ENCODE assay signal across 19 cellular contexts in the genomic region with DNA sequence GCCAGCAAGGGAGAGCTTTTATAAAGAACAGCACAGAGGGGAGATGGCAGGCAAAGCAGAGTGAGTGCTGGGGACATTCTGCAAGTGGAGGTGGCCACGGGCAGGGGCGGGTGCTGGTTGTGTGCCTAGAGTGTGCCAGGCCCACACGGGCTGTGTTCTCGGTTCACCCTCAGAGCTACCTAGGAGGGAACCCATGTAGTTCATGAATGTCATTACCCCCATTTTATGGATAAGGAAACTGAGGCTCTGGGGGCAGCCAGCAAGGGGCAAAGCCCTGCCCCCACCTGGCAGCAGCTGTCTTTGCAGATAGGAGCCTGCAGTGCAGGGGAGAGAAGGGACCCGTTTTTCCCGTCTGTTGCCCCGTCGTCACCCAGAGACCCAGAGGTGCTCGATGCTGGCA.
DNase-seq lines count a peak whose midpoint lies in the region; ATAC-seq, FAIRE-seq and TF ChIP-seq lines count a peak whose summit lies in the region.
"Had no signal": no experiment of that assay in that cellular context is flagged by ENCODE, and none has a peak within 500 bp of the region (broad histone marks: within the 10 kb centered on the region; RNA-seq: fewer than 3 reads in every experiment).

No MANE protein-coding gene starts in this region.

- peaks cover 27 to 69% (median 55%) of the 10 kb centered on the region in 10 experiments for H3K4me1 ChIP-seq in BLaER1 treated with 17β-estradiol and CSF1 and Interleukin-3, amounts not matched to agents 10 nM and 100 nM
- H3K4me1 ChIP-seq in K562 (replicated peaks in 1 of 2; ENCODE audit: control insufficient read depth in 2 of 2, insufficient read depth in 2 of 2, low read length in 2 of 2) (peaks cover 8 to 26% of the 10 kb centered on the region in 2 experiments; a peak in 4 of 5 replicates), neural progenitor cell (peaks cover 7% of the 10 kb centered on the region)

- intact Hi-C loops in K562 (cut with micrococcal nuclease) = no loop called here
- intact Hi-C loops in activated T-helper 2 cell treated with anti-CD3 and anti-CD28 coated beads, Interferon-gamma antibody, Interleukin-2, Interleukin-4, amounts not matched to agents 10 μg/mL and 5 μg/mL and 100 μg/mL, durations not matched to agents 14 hours and 24 hours and 36 hours (cut with micrococcal nuclease) = no loop called here

- in situ Hi-C loops in K562 (cut with MboI) = no loop called here

- WGBS in K562 (ENCODE audit: insufficient coverage, low coverage, missing lambda C conversion rate) = 55% methylated on average over 9 of the region's 9 CpGs

- H3K79me2 ChIP-seq in K562 (ENCODE audit: control insufficient read depth, insufficient read depth, low read length) = no peaks in the 10 kb centered on the region
- H3K79me2 ChIP-seq in neural progenitor cell (ENCODE audit: low read depth) = no peaks in the 10 kb centered on the region

- no peak for TF ChIP-seq RAD21 in K562 (CRISPR knock-in tag; conservative IDR thresholded peaks at IDR 0.05 in 1 of 2, IDR thresholded peaks at IDR 0.05 in 1 of 2)

- no peaks in the 10 kb centered on the region for H3K9me1 ChIP-seq in K562 (ENCODE audit: control insufficient read depth, insufficient read depth, low read length)

- no peak overlapping the region for H3K27ac Mint-ChIP-seq in neural progenitor cell
- H3K27ac Mint-ChIP-seq in activated T-helper 2 cell treated with anti-CD3 and anti-CD28 coated beads, Interferon-gamma antibody, Interleukin-2, Interleukin-4, amounts not matched to agents 10 μg/mL and 5 μg/mL and 100 μg/mL, durations not matched to agents 14 hours and 24 hours and 36 hours = no peak overlapping the region

- peak overlapping the region in 8 of 11 experiments; percentile 14 to 73 (median 40); a peak in 12 of 22 replicates for H3K4me2 ChIP-seq in BLaER1 treated with 17β-estradiol and CSF1 and Interleukin-3, amounts not matched to agents 10 nM and 100 nM
- H3K4me2 ChIP-seq in K562 (ENCODE audit: insufficient read depth, low read length) = no peak overlapping the region
- no peak overlapping the region for H3K4me2 ChIP-seq in neural progenitor cell

- POLR2A ChIA-PET in K562 (lab: Yijun Ruan, JAX) = interaction anchor here (1.4 to 2.2 kb wide), 3 partner anchors 10 to 12 kb away, joined by 4 to 13 read pairs (median 6); no protein-coding TSS in a partner anchor

- BruUV-seq in K562 (replicated peaks; lab: Mats Ljungman, UMichigan) = no TSS peak

- DNase-seq in NB4 (ENCODE audit: low read depth) = no peak
- DNase-seq in K562 (ENCODE audit: extremely low read depth in 1 of 4, low spot score in 3 of 4) = no peak
- no peak for DNase-seq in neural progenitor cell (ENCODE audit: low spot score)
- DNase-seq in H7 = no peak
- no peak for DNase-seq in activated T-helper 2 cell treated with anti-CD3 and anti-CD28 coated beads, Interferon-gamma antibody, Interleukin-2, Interleukin-4, amounts not matched to agents 10 μg/mL and 5 μg/mL and 100 μg/mL, durations not matched to agents 14 hours and 24 hours and 36 hours (ENCODE audit: low spot score)
- DNase-seq: ACHN; CD4-positive, alpha-beta memory T cell; DMS79; MM.1S; NCI-H1417; NCI-H2029; NCI-H2171 treated with DMSO at 0.1 percent for 48 hours; NCI-H510A treated with DMSO at 0.1 percent for 48 hours; Peyer's patch had no signal

- H3K36me3 ChIP-seq in BLaER1 treated with 17β-estradiol and CSF1 and Interleukin-3, amounts not matched to agents 10 nM and 100 nM = peaks cover 0 to 8% (median 0%) of the 10 kb centered on the region in 11 experiments; a peak in 1 of 22 replicates
- H3K36me3 ChIP-seq in K562 (ENCODE audit: control insufficient read depth, insufficient read depth, low read length) = no peaks in the 10 kb centered on the region
- no peaks in the 10 kb centered on the region for H3K36me3 ChIP-seq in neural progenitor cell
- no peaks in the 10 kb centered on the region for H3K36me3 ChIP-seq in H7 (replicated peaks; ENCODE audit: control insufficient read depth, insufficient read depth, low read length)
- H3K36me3 ChIP-seq: Peyer's patch had no signal

- H3K9me3 ChIP-seq in BLaER1 treated with 17β-estradiol and CSF1 and Interleukin-3, amounts not matched to agents 10 nM and 100 nM (replicated peaks in 1 of 11) = peaks cover 15 to 19% (median 16%) of the 10 kb centered on the region in 11 experiments
- no peaks in the 10 kb centered on the region; the same call in 1 of the 2 replicates for H3K9me3 ChIP-seq in K562 (replicated peaks; ENCODE audit: control insufficient read depth, insufficient read depth, low read depth, low read length)
- peaks cover 9% of the 10 kb centered on the region for H3K9me3 ChIP-seq in neural progenitor cell (ENCODE audit: low read depth)

- H3K36me3 Mint-ChIP-seq in neural progenitor cell = no peaks in the 10 kb centered on the region
- peaks cover 2% of the 10 kb centered on the region for H3K36me3 Mint-ChIP-seq in activated T-helper 2 cell treated with anti-CD3 and anti-CD28 coated beads, Interferon-gamma antibody, Interleukin-2, Interleukin-4, amounts not matched to agents 10 μg/mL and 5 μg/mL and 100 μg/mL, durations not matched to agents 14 hours and 24 hours and 36 hours (ENCODE audit: low read depth)

- TF ChIP-seq POLR2A in NB4 (IDR thresholded peaks at IDR 0.05; ENCODE audit: extremely low read depth, insufficient read length) (no peak), K562 (conservative IDR thresholded peaks at IDR 0.05) (no peak)

- no peak for FAIRE-seq in K562 (lab: Jason Lieb, UNC)
- FAIRE-seq: G401.6, GM12891, GM19239 had no signal

- peaks cover 17% of the 10 kb centered on the region for H3K9me3 Mint-ChIP-seq in neural progenitor cell
- H3K9me3 Mint-ChIP-seq in activated T-helper 2 cell treated with anti-CD3 and anti-CD28 coated beads, Interferon-gamma antibody, Interleukin-2, Interleukin-4, amounts not matched to agents 10 μg/mL and 5 μg/mL and 100 μg/mL, durations not matched to agents 14 hours and 24 hours and 36 hours = peaks cover 21% of the 10 kb centered on the region

- no peaks in the 10 kb centered on the region for H4K20me1 ChIP-seq in BLaER1 treated with 17β-estradiol and CSF1 and Interleukin-3, amounts not matched to agents 10 nM and 100 nM
- H4K20me1 ChIP-seq in K562 (replicated peaks; ENCODE audit: control insufficient read depth, insufficient read depth, low read length) = no peaks in the 10 kb centered on the region
- no peaks in the 10 kb centered on the region for H4K20me1 ChIP-seq in neural progenitor cell (ENCODE audit: low read depth)

- TF ChIP-seq CTCF in NB4 (IDR thresholded peaks at IDR 0.05; ENCODE audit: low read depth, low read length) (peak; percentile 11), K562 (IDR thresholded peaks at IDR 0.05 in 2 of 3, conservative IDR thresholded peaks at IDR 0.05 in 1 of 3; ENCODE audit: insufficient read depth in 2 of 3, low read depth in 1 of 3, low read length in 3 of 3) (no peak), neural progenitor cell (IDR thresholded peaks at IDR 0.05) (no peak)

- no peak for TF ChIP-seq EP300 in K562 (IDR thresholded peaks at IDR 0.05; ENCODE audit: low read length)

- H3K4me3 ChIP-seq in BLaER1 treated with 17β-estradiol and CSF1 and Interleukin-3, amounts not matched to agents 10 nM and 100 nM = no peak overlapping the region
- no peak overlapping the region for H3K4me3 ChIP-seq in NB4 (ENCODE audit: low read depth, low read length)
- no peak overlapping the region for H3K4me3 ChIP-seq in K562
- H3K4me3 ChIP-seq in neural progenitor cell = no peak overlapping the region
- no peak overlapping the region for H3K4me3 ChIP-seq in H7 (ENCODE audit: insufficient read depth, low read depth, low read length)
- H3K4me3 ChIP-seq: Peyer's patch had no signal

- H3K9ac ChIP-seq in BLaER1 treated with 17β-estradiol and CSF1 and Interleukin-3, amounts not matched to agents 10 nM and 100 nM = peak overlapping the region in 2 of 11 experiments; percentile 10 to 22; a peak in 2 of 22 replicates
- peak overlapping the region in 1 of 2 experiments; percentile 80; a peak in 1 of 4 replicates for H3K9ac ChIP-seq in K562 (ENCODE audit: insufficient read depth in 1 of 2, low read depth in 2 of 2, low read length in 2 of 2)
- no peak overlapping the region for H3K9ac ChIP-seq in neural progenitor cell

- peak overlapping the region; percentile 87; the same call in 1 of the 2 replicates for H2AFZ ChIP-seq in K562 (ENCODE audit: low read depth, low read length)
- no peak overlapping the region for H2AFZ ChIP-seq in neural progenitor cell (replicated peaks)

- H3F3A ChIP-seq in neural progenitor cell (ENCODE audit: low read depth) = peaks cover 13% of the 10 kb centered on the region

- H3K27me3 ChIP-seq in BLaER1 treated with 17β-estradiol and CSF1 and Interleukin-3, amounts not matched to agents 10 nM and 100 nM = peaks cover 0 to 11% (median 0%) of the 10 kb centered on the region in 11 experiments; a peak in 1 of 22 replicates
- no peaks in the 10 kb centered on the region for H3K27me3 ChIP-seq in K562 (ENCODE audit: control insufficient read depth in 2 of 2, insufficient read depth in 2 of 2, low read length in 2 of 2)
- no peaks in the 10 kb centered on the region for H3K27me3 ChIP-seq in neural progenitor cell
- no peaks in the 10 kb centered on the region for H3K27me3 ChIP-seq in H7 (ENCODE audit: control insufficient read depth, insufficient read depth, low read length)
- H3K27me3 ChIP-seq: Peyer's patch had no signal

- H3K27ac ChIP-seq in BLaER1 treated with 17β-estradiol and CSF1 and Interleukin-3, amounts not matched to agents 10 nM and 100 nM = peak overlapping the region in 2 of 11 experiments; percentile 13 to 43; a peak in 2 of 22 replicates
- H3K27ac ChIP-seq in K562 (ENCODE audit: extremely low read depth, low read depth, low read length) (no peak overlapping the region), neural progenitor cell (no peak overlapping the region)
- H3K27ac ChIP-seq: Peyer's patch had no signal

- peaks cover 30% of the 10 kb centered on the region for H3K4me1 Mint-ChIP-seq in neural progenitor cell
- no peaks in the 10 kb centered on the region for H3K4me1 Mint-ChIP-seq in activated T-helper 2 cell treated with anti-CD3 and anti-CD28 coated beads, Interferon-gamma antibody, Interleukin-2, Interleukin-4, amounts not matched to agents 10 μg/mL and 5 μg/mL and 100 μg/mL, durations not matched to agents 14 hours and 24 hours and 36 hours (ENCODE audit: low read depth)

- CTCF ChIA-PET in K562 (lab: Yijun Ruan, JAX; ENCODE audit: low intra/inter-chr PET ratio) = no interaction called here

- peaks cover 26% of the 10 kb centered on the region for H3K27me3 Mint-ChIP-seq in neural progenitor cell (ENCODE audit: insufficient read depth, low read depth)
- H3K27me3 Mint-ChIP-seq in activated T-helper 2 cell treated with anti-CD3 and anti-CD28 coated beads, Interferon-gamma antibody, Interleukin-2, Interleukin-4, amounts not matched to agents 10 μg/mL and 5 μg/mL and 100 μg/mL, durations not matched to agents 14 hours and 24 hours and 36 hours (ENCODE audit: low read depth) = peaks cover 11% of the 10 kb centered on the region

- peak overlapping the region; percentile 24 for H3K4me3 Mint-ChIP-seq in neural progenitor cell
- H3K4me3 Mint-ChIP-seq in activated T-helper 2 cell treated with anti-CD3 and anti-CD28 coated beads, Interferon-gamma antibody, Interleukin-2, Interleukin-4, amounts not matched to agents 10 μg/mL and 5 μg/mL and 100 μg/mL, durations not matched to agents 14 hours and 24 hours and 36 hours (ENCODE audit: low read depth) = no peak overlapping the region
- H3K4me3 Mint-ChIP-seq: CD4-positive, alpha-beta memory T cell had no signal

- no peak for ATAC-seq in K562
- ATAC-seq in HG03520 (IDR thresholded peaks at IDR 0.05; ENCODE audit: unreplicated experiment) = no peak

Comparison
In these comparisons a context has a peak if more than half of its experiments do, and no peak if none do; other contexts are left out.
1. H3K4me2 ChIP-seq: peak in BLaER1 treated with 17β-estradiol and CSF1 and Interleukin-3, amounts not matched to agents 10 nM and 100 nM (8 of 11); none in K562 (single experiment) and neural progenitor cell (single experiment).